11 cellular contexts compared by ENCODE assay signal in genomic region chr13:46668906-46669525, GRCh38.
A peak's percentile ranks its signal among the peaks of the same experiment; 100 is the strongest.
DNase-seq lines count a peak whose midpoint lies in the region; ATAC-seq lines count a peak whose summit lies in the region.
"Had no signal": no experiment of that assay in that cellular context is flagged by ENCODE, and none has a peak within 500 bp of the region (broad histone marks: within the 10 kb centered on the region; RNA-seq: fewer than 3 reads in every experiment).

No MANE protein-coding gene starts in this region.

- H3K9me3 Mint-ChIP-seq in activated CD4-positive, alpha-beta T cell treated with anti-CD3 and anti-CD28 coated beads for 36 hours (ENCODE audit: low read depth) = no peaks in the 10 kb centered on the region
- no peaks in the 10 kb centered on the region for H3K9me3 Mint-ChIP-seq in IgD-negative memory B cell
- H3K9me3 Mint-ChIP-seq in activated naive CD8-positive, alpha-beta T cell treated with anti-CD3 and anti-CD28 coated beads, Interleukin-2, amount 10 ng/mL, durations not matched to agents 7 days and 5 days = no peaks in the 10 kb centered on the region
- no peaks in the 10 kb centered on the region for H3K9me3 Mint-ChIP-seq in natural killer cell treated with Interleukin-12 subunit alpha and Interleukin-12 subunit beta and Interleukin-15 and Interleukin-18, amount 100 ng/mL, for 72 hours

- CTCF ChIA-PET in activated CD4-positive, alpha-beta T cell treated with anti-CD3 and anti-CD28 coated beads for 36 hours (lab: Charles Lee) = interaction anchor here (1.3 to 2.2 kb wide), 3 partner anchors 11 to 117 kb away, joined by 4 to 7 read pairs (median 6); no protein-coding TSS in a partner anchor

- no peaks in the 10 kb centered on the region for H3K27me3 Mint-ChIP-seq in activated CD4-positive, alpha-beta T cell treated with anti-CD3 and anti-CD28 coated beads for 36 hours
- no peaks in the 10 kb centered on the region for H3K27me3 Mint-ChIP-seq in IgD-negative memory B cell
- no peaks in the 10 kb centered on the region for H3K27me3 Mint-ChIP-seq in activated naive CD8-positive, alpha-beta T cell treated with anti-CD3 and anti-CD28 coated beads, Interleukin-2, amount 10 ng/mL, durations not matched to agents 7 days and 5 days
- no peaks in the 10 kb centered on the region for H3K27me3 Mint-ChIP-seq in natural killer cell treated with Interleukin-12 subunit alpha and Interleukin-12 subunit beta and Interleukin-15 and Interleukin-18, amount 100 ng/mL, for 72 hours

- H3K4me1 Mint-ChIP-seq in activated CD4-positive, alpha-beta T cell treated with anti-CD3 and anti-CD28 coated beads for 36 hours = peaks cover 42% of the 10 kb centered on the region
- H3K4me1 Mint-ChIP-seq in IgD-negative memory B cell = peaks cover 32 to 51% (median 47%) of the 10 kb centered on the region in 3 donors
- H3K4me1 Mint-ChIP-seq in activated naive CD8-positive, alpha-beta T cell treated with anti-CD3 and anti-CD28 coated beads, Interleukin-2, amount 10 ng/mL, durations not matched to agents 7 days and 5 days = peaks cover 44% of the 10 kb centered on the region
- H3K4me1 Mint-ChIP-seq in natural killer cell treated with Interleukin-12 subunit alpha and Interleukin-12 subunit beta and Interleukin-15 and Interleukin-18, amount 100 ng/mL, for 72 hours (ENCODE audit: low read depth in 2 of 2) = peaks cover 37 to 50% of the 10 kb centered on the region in 2 donors

- POLR2A ChIA-PET in activated CD4-positive, alpha-beta T cell treated with anti-CD3 and anti-CD28 coated beads for 36 hours (lab: Charles Lee) = interaction anchor here (0.6 kb wide), 1 partner anchor 66 kb away, joined by 3 read pairs; no protein-coding TSS in a partner anchor
- POLR2A ChIA-PET in activated naive CD8-positive, alpha-beta T cell treated with anti-CD3 and anti-CD28 coated beads, Interleukin-2, amount 10 ng/mL, durations not matched to agents 7 days and 5 days (lab: Charles Lee) = interaction anchor here (1.2 to 1.5 kb wide), 3 partner anchors 10 to 116 kb away, joined by 4 to 9 read pairs (median 9); partner anchors contain the start of gene LRCH1

- peak overlapping the region; percentile 42 for H3K27ac Mint-ChIP-seq in activated CD4-positive, alpha-beta T cell treated with anti-CD3 and anti-CD28 coated beads for 36 hours
- H3K27ac Mint-ChIP-seq in IgD-negative memory B cell = peak overlapping the region in 2 of 3 donors; percentile 83 to 90
- H3K27ac Mint-ChIP-seq in activated naive CD8-positive, alpha-beta T cell treated with anti-CD3 and anti-CD28 coated beads, Interleukin-2, amount 10 ng/mL, durations not matched to agents 7 days and 5 days = peak overlapping the region; percentile 85
- peak overlapping the region; percentile 91 to 97 for H3K27ac Mint-ChIP-seq in natural killer cell treated with Interleukin-12 subunit alpha and Interleukin-12 subunit beta and Interleukin-15 and Interleukin-18, amount 100 ng/mL, for 72 hours

- intact Hi-C loops in activated CD4-positive, alpha-beta T cell treated with anti-CD3 and anti-CD28 coated beads for 36 hours (cut with DNase I, micrococcal nuclease) = loop anchor here (1.0 to 5.0 kb wide), 7 partner anchors 10 to 117 kb away; partner anchors contain the start of gene LRCH1 (in 1 of the 2)

- no peak for ATAC-seq in activated CD4-positive, alpha-beta T cell treated with anti-CD3 and anti-CD28 coated beads for 36 hours
- no peak for ATAC-seq in activated naive CD8-positive, alpha-beta T cell treated with anti-CD3 and anti-CD28 coated beads, Interleukin-2, amount 10 ng/mL, durations not matched to agents 7 days and 5 days (ENCODE audit: low read depth)
- no peak for ATAC-seq in natural killer cell treated with Interleukin-12 subunit alpha and Interleukin-12 subunit beta and Interleukin-15 and Interleukin-18, amount 100 ng/mL, for 72 hours

- H3K4me3 Mint-ChIP-seq in activated CD4-positive, alpha-beta T cell treated with anti-CD3 and anti-CD28 coated beads for 36 hours = peak overlapping the region; percentile 43
- H3K4me3 Mint-ChIP-seq in IgD-negative memory B cell = peak overlapping the region; percentile 43 to 90 (median 76)
- H3K4me3 Mint-ChIP-seq in activated naive CD8-positive, alpha-beta T cell treated with anti-CD3 and anti-CD28 coated beads, Interleukin-2, amount 10 ng/mL, durations not matched to agents 7 days and 5 days = peak overlapping the region; percentile 46
- H3K4me3 Mint-ChIP-seq in natural killer cell treated with Interleukin-12 subunit alpha and Interleukin-12 subunit beta and Interleukin-15 and Interleukin-18, amount 100 ng/mL, for 72 hours = peak overlapping the region; percentile 85

- H3K36me3 Mint-ChIP-seq in activated CD4-positive, alpha-beta T cell treated with anti-CD3 and anti-CD28 coated beads for 36 hours (ENCODE audit: low read depth) = peaks cover 21% of the 10 kb centered on the region
- peaks cover 14% of the 10 kb centered on the region for H3K36me3 Mint-ChIP-seq in IgD-negative memory B cell
- peaks cover 17% of the 10 kb centered on the region for H3K36me3 Mint-ChIP-seq in activated naive CD8-positive, alpha-beta T cell treated with anti-CD3 and anti-CD28 coated beads, Interleukin-2, amount 10 ng/mL, durations not matched to agents 7 days and 5 days
- peaks cover 5% of the 10 kb centered on the region for H3K36me3 Mint-ChIP-seq in natural killer cell treated with Interleukin-12 subunit alpha and Interleukin-12 subunit beta and Interleukin-15 and Interleukin-18, amount 100 ng/mL, for 72 hours

- no peak for DNase-seq in activated CD4-positive, alpha-beta T cell treated with anti-CD3 and anti-CD28 coated beads for 36 hours
- no peak for DNase-seq in activated CD4-positive, alpha-beta T cell treated with anti-CD3 and anti-CD28 coated beads for 48 hours
- no peak for DNase-seq in activated naive CD8-positive, alpha-beta T cell treated with anti-CD3 and anti-CD28 coated beads, Interleukin-2, amount 10 ng/mL, durations not matched to agents 7 days and 5 days
- no peak for DNase-seq in natural killer cell treated with Interleukin-12 subunit alpha and Interleukin-12 subunit beta and Interleukin-15 and Interleukin-18, amount 100 ng/mL, for 72 hours (ENCODE audit: low spot score)
- DNase-seq in NCI-H526 treated with DMSO at 0.1 percent for 48 hours (lab: John Stamatoyannopoulos, UW) (no peak), NCI-H2196 (lab: John Stamatoyannopoulos, UW; ENCODE audit: unreplicated experiment) (no peak), SHP77 treated with DMSO at 0.1 percent for 48 hours (lab: John Stamatoyannopoulos, UW) (no peak)
- DNase-seq: activated CD8-positive, alpha-beta memory T cell treated with anti-CD3 and anti-CD28 coated beads, Interleukin-2, amount 50 U/mL, for 4 hours; NCI-H2081 treated with DMSO at 0.1 percent for 48 hours; trophoblast cell had no signal

Comparison
In these comparisons a context has a peak if more than half of its experiments do, and no peak if none do; other contexts are left out.
1. H3K27ac Mint-ChIP-seq: peak in every context shown above with its lines; median percentile 94 in natural killer cell treated with Interleukin-12 subunit alpha and Interleukin-12 subunit beta and Interleukin-15 and Interleukin-18, amount 100 ng/mL, for 72 hours; 86 in IgD-negative memory B cell; 85 in activated naive CD8-positive, alpha-beta T cell treated with anti-CD3 and anti-CD28 coated beads, Interleukin-2, amount 10 ng/mL, durations not matched to agents 7 days and 5 days; 42 in activated CD4-positive, alpha-beta T cell treated with anti-CD3 and anti-CD28 coated beads for 36 hours.